8 cellular contexts compared by ENCODE assay signal in the genomic region with DNA sequence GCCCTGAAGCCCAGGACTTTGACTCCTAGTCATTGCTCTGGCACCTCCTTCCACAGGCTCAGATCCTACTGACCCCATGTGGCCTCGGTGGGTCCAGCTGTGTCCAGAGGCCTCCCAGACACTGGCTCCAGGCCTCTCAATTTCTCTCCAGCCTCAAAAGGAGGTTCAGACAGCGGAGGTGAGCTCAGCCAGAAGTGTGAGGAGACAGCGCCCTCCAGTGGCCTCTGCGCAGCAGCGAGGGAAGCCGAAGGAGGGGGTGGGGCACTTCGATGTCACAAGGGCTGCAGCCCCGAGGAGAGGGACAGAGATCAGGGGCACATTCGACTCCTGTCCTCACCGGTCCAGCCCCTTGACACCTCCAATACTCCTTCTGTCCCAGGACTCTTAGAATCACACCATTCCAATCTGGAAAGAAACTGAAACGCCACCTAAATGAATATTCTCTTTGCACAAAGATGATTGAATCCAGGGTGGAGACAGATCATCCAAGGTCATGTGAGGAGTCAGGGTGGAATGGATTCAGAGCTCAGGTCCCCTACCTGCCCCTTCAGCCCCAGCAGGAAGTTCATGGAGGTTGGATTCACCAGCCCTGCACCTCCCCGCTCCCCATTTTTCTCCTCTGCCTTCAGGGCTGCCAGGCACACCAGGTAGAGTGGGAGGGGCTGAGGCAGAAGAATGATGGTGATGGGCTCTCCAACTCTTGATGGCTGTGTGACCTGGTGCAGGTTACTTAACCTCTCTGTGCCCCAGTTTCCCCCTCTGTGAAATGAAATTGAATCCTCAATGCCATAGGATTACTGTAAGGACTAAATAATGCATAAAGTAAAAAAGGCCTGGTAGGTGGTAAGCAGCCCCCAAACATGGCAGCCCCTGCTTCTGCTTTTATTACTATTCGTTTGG. TPM values are rescaled to one million over a fixed set of nuclear protein-coding genes. Genes with fewer than 3 reads are reported as not detected.
DNase-seq lines count a peak whose midpoint lies in the region; ATAC-seq and TF ChIP-seq lines count a peak whose summit lies in the region.

No MANE protein-coding gene starts in this region.

- H3K27ac Mint-ChIP-seq in endothelial cell (ENCODE audit: unreplicated experiment): no peak overlapping the region

- no peaks in the 10 kb centered on the region for H3K36me3 Mint-ChIP-seq in endothelial cell (ENCODE audit: low read depth, unreplicated experiment)

- no peak for ATAC-seq in GM18873 (IDR thresholded peaks at IDR 0.05; ENCODE audit: low FRiP score, unreplicated experiment)

- peak; percentile 53 for DNase-seq in CMK (ENCODE audit: low read depth)
- peak in 63 of 76 experiments; percentile 3 to 77 (median 38) for DNase-seq in HUDEP-2 (lab: John Stamatoyannopoulos, UW; ENCODE audit: unreplicated experiment in 76 of 76)
- DNase-seq in NOMO-1 treated with dmso at 0.1 percent for 144 hours (lab: John Stamatoyannopoulos, UW; ENCODE audit: unreplicated experiment): peak; percentile 62
- peak; percentile 28 to 29 for DNase-seq in activated CD8-positive, alpha-beta memory T cell treated with anti-CD3 and anti-CD28 coated beads for 4 hours (ENCODE audit: low read depth in 2 of 2)
- DNase-seq in endothelial cell (ENCODE audit: low spot score): peak; percentile 92
- DNase-seq in mucosa of gallbladder (ENCODE audit: low spot score): peak; percentile 77
- peak; percentile 26 to 55 for DNase-seq in stimulated activated CD8-positive, alpha-beta memory T cell treated with anti-CD3 and anti-CD28 coated beads, Interleukin-4, amount 100 ng/mL, for 4 hours (ENCODE audit: low read depth in 2 of 2, low spot score in 1 of 2)

- H3K4me3 Mint-ChIP-seq in endothelial cell (ENCODE audit: unreplicated experiment): no peak overlapping the region

- TF ChIP-seq CTCF in endothelial cell (IDR thresholded peaks at IDR 0.05; ENCODE audit: unreplicated experiment): peak; percentile 92

- H3K4me1 Mint-ChIP-seq in endothelial cell (ENCODE audit: unreplicated experiment): peaks cover 23% of the 10 kb centered on the region

- H3K27me3 Mint-ChIP-seq in endothelial cell (ENCODE audit: unreplicated experiment): peaks cover 13% of the 10 kb centered on the region

- no peaks in the 10 kb centered on the region for H3K9me3 Mint-ChIP-seq in endothelial cell (ENCODE audit: unreplicated experiment)

RNA-seq across cellular contexts. Expression of gene ZBTB40, which starts 34.8 kb away (rescaled TPM):
- total RNA-seq in endothelial cell (ENCODE audit: unreplicated experiment) (18.9 TPM), mucosa of gallbladder (32.1 TPM)

Comparison
In these comparisons a context has a peak if more than half of its experiments do, and no peak if none do; other contexts are left out.
1. DNase-seq: peak in every context shown above with its lines; median percentile 92 in endothelial cell; 77 in mucosa of gallbladder; 62 in NOMO-1 treated with dmso at 0.1 percent for 144 hours; 53 in CMK; 40 in stimulated activated CD8-positive, alpha-beta memory T cell treated with anti-CD3 and anti-CD28 coated beads, Interleukin-4, amount 100 ng/mL, for 4 hours; 38 in HUDEP-2; 28 in activated CD8-positive, alpha-beta memory T cell treated with anti-CD3 and anti-CD28 coated beads for 4 hours.